ENCODE assay signal across 1 cellular context in genomic region chr14:77051101-77051500, GRCh38.
TF ChIP-seq lines count a peak whose summit lies in the region.

No MANE protein-coding gene starts in this region.

TF ChIP-seq in A549, 52 proteins besides CTCF, POLR2A, EP300 and RAD21:
- no peak for TF ChIP-seq RNF2 (IDR thresholded peaks at IDR 0.05; ENCODE audit: borderline replicate concordance, low read depth)
- TF ChIP-seq GATA3 (IDR thresholded peaks at IDR 0.05; ENCODE audit: borderline replicate concordance): no peak
- TF ChIP-seq HOXB13 (CRISPR knock-in tag; IDR thresholded peaks at IDR 0.05; ENCODE audit: low read depth): no peak
- TF ChIP-seq ATOH8 (CRISPR knock-in tag; IDR thresholded peaks at IDR 0.05; ENCODE audit: low read depth): no peak
- no peak for TF ChIP-seq HOXB5 (CRISPR knock-in tag; IDR thresholded peaks at IDR 0.05)
- TF ChIP-seq CBX8 (IDR thresholded peaks at IDR 0.05): no peak
- no peak for TF ChIP-seq ESRRA (IDR thresholded peaks at IDR 0.05; ENCODE audit: borderline replicate concordance, low read length)
- TF ChIP-seq RARB (CRISPR knock-in tag; IDR thresholded peaks at IDR 0.05): no peak
- no peak for TF ChIP-seq CHD2 (IDR thresholded peaks at IDR 0.05; ENCODE audit: low read length, partially characterized antibody)
- no peak for TF ChIP-seq CHD4 (IDR thresholded peaks at IDR 0.05; ENCODE audit: borderline replicate concordance)
- no peak for TF ChIP-seq E2F6 (IDR thresholded peaks at IDR 0.05; ENCODE audit: borderline replicate concordance, low read depth)
